In genomic region chr14:54818201-54819133, GRCh38 we compare ENCODE assay signal across 9 cellular contexts.
A peak's percentile ranks its signal among the peaks of the same experiment; 100 is the strongest.
DNase-seq lines count a peak whose midpoint lies in the region; ATAC-seq and TF ChIP-seq lines count a peak whose summit lies in the region.
"Had no signal": no experiment of that assay in that cellular context is flagged by ENCODE, and none has a peak within 500 bp of the region (broad histone marks: within the 10 kb centered on the region; RNA-seq: fewer than 3 reads in every experiment).

No MANE protein-coding gene starts in this region.

- H3K27me3 Mint-ChIP-seq in nephron progenitor cell (ENCODE audit: low read depth, poor library complexity): peaks cover 11% of the 10 kb centered on the region
- peaks cover 0 to 14% (median 1%) of the 10 kb centered on the region in 3 donors for H3K27me3 Mint-ChIP-seq in immature natural killer cell (ENCODE audit: low read depth in 3 of 3)

- DNase-seq in DMS79 treated with DMSO at 0.1 percent for 48 hours (lab: John Stamatoyannopoulos, UW) (peak; percentile 60), NCI-H1436 treated with DMSO at 0.1 percent for 48 hours (lab: John Stamatoyannopoulos, UW) (peak; percentile 92), astrocyte of the hippocampus (ENCODE audit: low read depth, low spot score) (peak; percentile 90), nephron progenitor cell (no peak), immature natural killer cell (no peak)
- DNase-seq in activated naive CD4-positive, alpha-beta T cell treated with anti-CD3 and anti-CD28 coated beads, Interleukin-2, amount 50 U/mL, for 16 hours: no peak
- DNase-seq in activated CD4-positive, CD25-positive, alpha-beta regulatory T cell (lab: John Stamatoyannopoulos, UW): no peak
- DNase-seq: NCI-H446 had no signal

- H3K4me1 Mint-ChIP-seq in nephron progenitor cell (peaks cover 37% of the 10 kb centered on the region), immature natural killer cell (no peaks in the 10 kb centered on the region)

- peak overlapping the region; percentile 49 for H3K27ac Mint-ChIP-seq in nephron progenitor cell
- no peak overlapping the region for H3K27ac Mint-ChIP-seq in immature natural killer cell

- H3K9me3 Mint-ChIP-seq in nephron progenitor cell (peaks cover 6% of the 10 kb centered on the region), immature natural killer cell (peaks cover 0 to 7% (median under 1%) of the 10 kb centered on the region in 6 donors)

- H3K4me3 Mint-ChIP-seq in nephron progenitor cell (no peak overlapping the region), immature natural killer cell (no peak overlapping the region)

- no peak for TF ChIP-seq CTCF in nephron progenitor cell (IDR thresholded peaks at IDR 0.05)

- H3K36me3 Mint-ChIP-seq in nephron progenitor cell (ENCODE audit: low read depth) (no peaks in the 10 kb centered on the region), immature natural killer cell (no peaks in the 10 kb centered on the region)

- ATAC-seq in GM19324 (IDR thresholded peaks at IDR 0.05; ENCODE audit: low FRiP score, unreplicated experiment): no peak

Comparison
In these comparisons a context has a peak if more than half of its experiments do, and no peak if none do; other contexts are left out.
1. DNase-seq: peak in DMS79 treated with DMSO at 0.1 percent for 48 hours (single experiment), NCI-H1436 treated with DMSO at 0.1 percent for 48 hours (single experiment) and astrocyte of the hippocampus (single experiment); none in nephron progenitor cell (single experiment), activated naive CD4-positive, alpha-beta T cell treated with anti-CD3 and anti-CD28 coated beads, Interleukin-2, amount 50 U/mL, for 16 hours (single experiment), immature natural killer cell (0 of 3) and activated CD4-positive, CD25-positive, alpha-beta regulatory T cell (0 of 4).